In the genomic region with DNA sequence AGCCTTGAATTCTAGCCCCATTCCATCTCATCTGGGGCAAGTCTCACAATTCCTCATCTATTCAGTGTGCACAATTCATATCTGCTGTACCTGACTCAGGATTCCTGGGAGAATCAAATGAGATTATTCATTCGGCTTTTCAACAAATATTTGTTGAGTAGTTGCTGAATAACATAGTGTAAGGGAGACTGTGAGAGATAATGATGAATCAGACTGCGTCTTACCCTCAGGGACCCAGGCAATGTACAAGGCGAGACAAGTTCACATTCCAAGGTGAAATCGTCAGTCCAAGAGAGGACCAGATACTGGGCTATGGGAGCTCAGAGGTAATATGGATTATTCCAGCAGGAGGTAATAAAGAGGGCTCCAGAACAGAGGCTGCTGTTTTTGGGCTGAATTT, we compare ENCODE assay signal across 18 cellular contexts.
DNase-seq lines count a peak whose midpoint lies in the region; ATAC-seq, FAIRE-seq and TF ChIP-seq lines count a peak whose summit lies in the region.
"Had no signal": no experiment of that assay in that cellular context is flagged by ENCODE, and none has a peak within 500 bp of the region (broad histone marks: within the 10 kb centered on the region; RNA-seq: fewer than 3 reads in every experiment).

No MANE protein-coding gene starts in this region.

- in situ Hi-C loops in Caki2 (cut with HindIII; ENCODE audit: low pct_unique_long_range_greater_than_20kb, low sequenced_read_pairs), result no loop called here

- H2AFZ ChIP-seq in keratinocyte (ENCODE audit: control insufficient read depth, low read length), result peak overlapping the region; percentile 56

- no peak overlapping the region for H3K9ac ChIP-seq in keratinocyte (ENCODE audit: control insufficient read depth, extremely low read depth, insufficient read depth, low read length)

- TF ChIP-seq CTCF in keratinocyte (optimal IDR thresholded peaks at IDR 0.05 in 1 of 3, IDR thresholded peaks at IDR 0.05 in 1 of 3, conservative IDR thresholded peaks at IDR 0.05 in 1 of 3; ENCODE audit: extremely low read depth in 1 of 3, insufficient read depth in 2 of 3, low read length in 3 of 3) (peak in 1 of 3 experiments; percentile 19), GM10248 (IDR thresholded peaks at IDR 0.05; ENCODE audit: control extremely low read depth, extremely low read depth, low read depth, missing control alignments) (no peak)

- peak; percentile 20 for DNase-seq in Caki2 (ENCODE audit: low read depth)
- DNase-seq in HTR-8/SVneo (ENCODE audit: insufficient read length, low spot score), result peak; percentile 6
- peak; percentile 27 for DNase-seq in amniotic epithelial cell (ENCODE audit: low read depth)
- DNase-seq in keratinocyte (ENCODE audit: low read depth, low spot score), result peak; percentile 87
- no peak for DNase-seq in NCI-H524 treated with DMSO at 0.1 percent for 48 hours (lab: John Stamatoyannopoulos, UW)
- no peak for DNase-seq in GM10248 (ENCODE audit: extremely low spot score)
- DNase-seq: activated CD4-positive, alpha-beta T cell treated with anti-CD3 and anti-CD28 coated beads, Interleukin-2, amount 10 ng/mL, durations not matched to agents 7 days and 5 days; activated CD8-positive, alpha-beta memory T cell treated with anti-CD3 and anti-CD28 coated beads, Interleukin-2, amount 50 U/mL, for 4 hours; activated effector memory CD4-positive, alpha-beta T cell treated with anti-CD3 and anti-CD28 coated beads, Interleukin-2, amount 50 U/mL, for 16 hours; CD8-positive, alpha-beta T cell; central memory CD4-positive, alpha-beta T cell; effector CD4-positive, alpha-beta T cell; MG63; occipital lobe had no signal

- peak overlapping the region; percentile 64 for H3K27ac ChIP-seq in keratinocyte (ENCODE audit: control insufficient read depth, insufficient read depth, low read length)
- H3K27ac ChIP-seq: thoracic aorta had no signal

- peaks cover 58% of the 10 kb centered on the region for H3K4me1 ChIP-seq in keratinocyte (ENCODE audit: control insufficient read depth, extremely low read depth, insufficient read depth, low read length)

- H4K20me1 ChIP-seq in keratinocyte (ENCODE audit: control insufficient read depth, extremely low read depth, insufficient read depth, low read length), result no peaks in the 10 kb centered on the region

- no peaks in the 10 kb centered on the region for H3K9me1 ChIP-seq in keratinocyte (ENCODE audit: control insufficient read depth, extremely low read depth, insufficient read depth, low read length)

- no peaks in the 10 kb centered on the region for H3K79me2 ChIP-seq in keratinocyte (ENCODE audit: control insufficient read depth, insufficient read depth, low read length)

- dilution Hi-C loops in keratinocyte (cut with MboI; ENCODE audit: extremely low pct_ligation_motif_present, low sequenced_read_pairs), result no loop called here

- peak overlapping the region; percentile 77 for H3K4me2 ChIP-seq in keratinocyte (ENCODE audit: control insufficient read depth, extremely low read depth, insufficient read depth, low read depth, low read length)

- POLR2A ChIA-PET in GM10248 (lab: Yijun Ruan, JAX), result no interaction called here

- no peaks in the 10 kb centered on the region for H3K9me3 ChIP-seq in keratinocyte (ENCODE audit: control insufficient read depth, low read depth, low read length)
- H3K9me3 ChIP-seq: MG63, thoracic aorta had no signal

- no peaks in the 10 kb centered on the region for H3K36me3 ChIP-seq in keratinocyte (ENCODE audit: control insufficient read depth in 2 of 2, extremely low read depth in 1 of 2, insufficient read depth in 2 of 2, low read length in 2 of 2)
- H3K36me3 ChIP-seq: MG63, thoracic aorta had no signal

- ATAC-seq in GM19397 (IDR thresholded peaks at IDR 0.05; ENCODE audit: unreplicated experiment), result no peak
- ATAC-seq in HG02610 (IDR thresholded peaks at IDR 0.05; ENCODE audit: unreplicated experiment), result no peak
- ATAC-seq: CD8-positive, alpha-beta T cell; stimulated activated memory B cell treated with anti-CD40 and anti-IgM and Interleukin-4, amounts not matched to agents 10 μg/mL and 1 μg/mL and 100 μg/mL, for 72 hours had no signal

- CTCF ChIA-PET in GM10248 (lab: Yijun Ruan, JAX), result interaction anchor here (1.0 to 5.3 kb wide), 5 partner anchors 10 to 116 kb away, joined by 3 to 184 read pairs (median 4); no protein-coding TSS in a partner anchor

- no peaks in the 10 kb centered on the region for H3K27me3 ChIP-seq in keratinocyte (ENCODE audit: control insufficient read depth, extremely low read depth, insufficient read depth, low read length)

- FAIRE-seq in HTR-8/SVneo (lab: Jason Lieb, UNC) (no peak), keratinocyte (lab: Jason Lieb, UNC) (peak; percentile 99)

- H3K4me3 ChIP-seq in keratinocyte (ENCODE audit: control insufficient read depth in 2 of 3, extremely low read depth in 1 of 3, insufficient read depth in 2 of 3, low read depth in 1 of 3, low read length in 3 of 3), result peak overlapping the region in 1 of 3 experiments; percentile 18
- H3K4me3 ChIP-seq: MG63, thoracic aorta had no signal

Comparison
In these comparisons a context has a peak if more than half of its experiments do, and no peak if none do; other contexts are left out.
1. DNase-seq: peak in Caki2 (single experiment), HTR-8/SVneo (single experiment), amniotic epithelial cell (single experiment) and keratinocyte (single experiment); none in NCI-H524 treated with DMSO at 0.1 percent for 48 hours (single experiment) and GM10248 (single experiment).